In the genomic region with DNA sequence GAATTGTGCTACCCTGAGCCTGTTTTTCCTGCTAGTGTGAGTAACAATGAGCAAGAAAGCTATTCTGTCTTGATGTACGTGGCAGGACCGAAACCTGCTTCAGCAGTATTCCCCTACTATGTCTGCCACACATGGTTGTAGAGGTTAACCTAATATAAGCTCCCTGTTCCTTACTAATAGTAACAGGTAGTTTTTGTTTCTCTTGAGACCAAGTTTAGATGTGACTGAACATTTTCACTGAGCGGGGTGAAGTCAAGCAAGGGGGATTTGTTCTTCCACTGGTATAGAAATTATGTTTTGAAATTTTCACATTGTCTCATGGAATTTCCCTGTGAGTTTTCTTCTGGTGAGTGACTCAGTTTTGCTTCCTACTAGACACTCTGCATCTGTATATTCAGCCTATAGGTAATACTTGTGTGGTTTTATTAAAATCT, we compare ENCODE assay signal across 12 cellular contexts. TPM values are rescaled to one million over a fixed set of nuclear protein-coding genes. Genes with fewer than 3 reads are reported as not detected.
DNase-seq lines count a peak whose midpoint lies in the region; ATAC-seq, FAIRE-seq and TF ChIP-seq lines count a peak whose summit lies in the region.
"Had no signal": no experiment of that assay in that cellular context is flagged by ENCODE, and none has a peak within 500 bp of the region (broad histone marks: within the 10 kb centered on the region; RNA-seq: fewer than 3 reads in every experiment).

No MANE protein-coding gene starts in this region.

- no peaks in the 10 kb centered on the region for H3K36me3 ChIP-seq in GM12878 (ENCODE audit: control insufficient read depth in 2 of 2, insufficient read depth in 2 of 2, low read length in 1 of 2)
- peaks cover 0 to 84% (median 17%) of the 10 kb centered on the region in 6 donors for H3K36me3 ChIP-seq in spleen

- ATAC-seq in HG03039 (IDR thresholded peaks at IDR 0.05; ENCODE audit: unreplicated experiment) (peak; percentile 94), GM12878 (peak; percentile 97)

- H3K27ac ChIP-seq in GM12878 (ENCODE audit: control insufficient read depth, insufficient read depth), result peak overlapping the region; percentile 41
- H3K27ac ChIP-seq in spleen, result no peak overlapping the region
- H3K27ac ChIP-seq: HL-60 had no signal

- peak; percentile 29 for DNase-seq in activated CD4-positive, alpha-beta memory T cell treated with anti-CD3 and anti-CD28 coated beads for 36 hours
- DNase-seq in activated CD4-positive, alpha-beta memory T cell treated with anti-CD3 and anti-CD28 coated beads, Interleukin-2, amount 10 ng/mL, durations not matched to agents 7 days and 5 days, result no peak
- DNase-seq in GM20000 (ENCODE audit: low spot score), result peak; percentile 53
- peak; percentile 64 for DNase-seq in GM12878 (ENCODE audit: low read depth, low spot score)
- no peak for DNase-seq in anterior cingulate cortex (lab: John Stamatoyannopoulos, UW)
- DNase-seq in NCI-H2171 (lab: John Stamatoyannopoulos, UW), result no peak
- no peak for DNase-seq in spleen
- DNase-seq: esophagus squamous epithelium, kidney glomerular epithelial cell, NCI-H1417 had no signal

- POLR2A ChIA-PET in activated CD4-positive, alpha-beta memory T cell treated with anti-CD3 and anti-CD28 coated beads for 36 hours (lab: Charles Lee), result interaction anchor here (0.7 kb wide), 1 partner anchor 9 kb away, joined by 3 read pairs; no protein-coding TSS in a partner anchor
- POLR2A ChIA-PET in activated CD4-positive, alpha-beta memory T cell treated with anti-CD3 and anti-CD28 coated beads, Interleukin-2, amount 10 ng/mL, durations not matched to agents 7 days and 5 days (lab: Charles Lee), result no interaction called here
- POLR2A ChIA-PET in GM12878 (lab: Charles Lee), result interaction anchor here (0.6 to 0.9 kb wide), 3 partner anchors 11 to 164 kb away, joined by 3 read pairs; no protein-coding TSS in a partner anchor

- TF ChIP-seq CTCF in GM20000 (IDR thresholded peaks at IDR 0.05; ENCODE audit: extremely low read depth, missing control alignments) (no peak), GM12878 (IDR thresholded peaks at IDR 0.05 in 2 of 3, conservative IDR thresholded peaks at IDR 0.05 in 1 of 3; ENCODE audit: control insufficient read depth in 2 of 3, extremely low read depth in 1 of 3, insufficient read depth in 1 of 3, low read depth in 3 of 3, low read length in 3 of 3) (no peak), spleen (IDR thresholded peaks at IDR 0.05 in 8 of 11, conservative IDR thresholded peaks at IDR 0.05 in 3 of 11) (no peak)

- no peak for TF ChIP-seq POLR2A in GM12878 (IDR thresholded peaks at IDR 0.05; ENCODE audit: low read depth, low read length)
- no peak for TF ChIP-seq POLR2A in spleen (IDR thresholded peaks at IDR 0.05)

- H4K20me1 ChIP-seq in GM12878 (ENCODE audit: control insufficient read depth, insufficient read depth), result no peaks in the 10 kb centered on the region

- peak in 1 of 2 experiments; percentile 39; a peak in 2 of 4 replicates for TF ChIP-seq EP300 in GM12878 (IDR thresholded peaks at IDR 0.05; ENCODE audit: borderline replicate concordance in 1 of 2, control insufficient read depth in 1 of 2, low read depth in 2 of 2, low read length in 2 of 2)

- no TSS peak for BruUV-seq in GM12878 (replicated peaks; lab: Mats Ljungman, UMichigan)

- SMC1A ChIA-PET in GM12878 (lab: Charles Lee; ENCODE audit: uncharacterized antibody, unreplicated experiment), result interaction anchor here (0.9 to 2.1 kb wide), 11 partner anchors 9 to 164 kb away, joined by 3 to 7 read pairs (median 4); a partner anchor contains a TSS

- H3K4me3 Mint-ChIP-seq in activated CD4-positive, alpha-beta memory T cell treated with anti-CD3 and anti-CD28 coated beads for 36 hours, result no peak overlapping the region
- no peak overlapping the region for H3K4me3 Mint-ChIP-seq in activated CD4-positive, alpha-beta memory T cell treated with anti-CD3 and anti-CD28 coated beads, Interleukin-2, amount 10 ng/mL, durations not matched to agents 7 days and 5 days

- H3K4me1 ChIP-seq in GM12878 (ENCODE audit: control insufficient read depth, insufficient read depth, low read length), result peaks cover 2% of the 10 kb centered on the region
- H3K4me1 ChIP-seq in spleen, result no peaks in the 10 kb centered on the region
- H3K4me1 ChIP-seq: esophagus squamous epithelium had no signal

- H3K9me3 ChIP-seq in GM12878 (replicated peaks; ENCODE audit: control insufficient read depth, insufficient read depth, low read length), result no peaks in the 10 kb centered on the region
- H3K9me3 ChIP-seq in spleen, result no peaks in the 10 kb centered on the region
- H3K9me3 ChIP-seq: esophagus squamous epithelium had no signal

- no peak for TF ChIP-seq RAD21 in GM12878 (IDR thresholded peaks at IDR 0.05; ENCODE audit: insufficient read depth, low read depth, low read length)

- H3K79me2 ChIP-seq in GM12878 (ENCODE audit: control insufficient read depth, insufficient read depth, low read length), result no peaks in the 10 kb centered on the region

- H3K27me3 ChIP-seq in GM12878 (replicated peaks in 1 of 2; ENCODE audit: control insufficient read depth in 2 of 2, insufficient read depth in 2 of 2, low read length in 1 of 2) (no peaks in the 10 kb centered on the region), spleen (replicated peaks in 1 of 7) (no peaks in the 10 kb centered on the region)
- H3K27me3 ChIP-seq: esophagus squamous epithelium had no signal

- H2AFZ ChIP-seq in GM12878 (ENCODE audit: control insufficient read depth, low read depth, low read length), result no peak overlapping the region

- 0% methylated on average over 3 of the region's 3 CpGs for WGBS in GM12878 (ENCODE audit: insufficient coverage, insufficient replicate concordance, low lambda C conversion rate, missing lambda C conversion rate)
- WGBS in spleen, 5 donors, result 51 to 85% (median 78%) methylated on average over 3 of the region's 3 CpGs

- H3K9ac ChIP-seq in GM12878 (ENCODE audit: control insufficient read depth, insufficient read depth, low read length), result no peak overlapping the region

- in situ Hi-C loops in GM12878 (cut with MboI), result no loop called here

- peak; percentile 87 for FAIRE-seq in GM12878 (lab: Jason Lieb, UNC)

- H3K27ac Mint-ChIP-seq in activated CD4-positive, alpha-beta memory T cell treated with anti-CD3 and anti-CD28 coated beads for 36 hours, result no peak overlapping the region
- H3K27ac Mint-ChIP-seq in activated CD4-positive, alpha-beta memory T cell treated with anti-CD3 and anti-CD28 coated beads, Interleukin-2, amount 10 ng/mL, durations not matched to agents 7 days and 5 days, result no peak overlapping the region

- 0 out of 2 replicates have a peak overlapping the region, but pooled peaks have one; percentile 51 for H3K4me2 ChIP-seq in GM12878 (ENCODE audit: control insufficient read depth, insufficient read depth)

- CTCF ChIA-PET in activated CD4-positive, alpha-beta memory T cell treated with anti-CD3 and anti-CD28 coated beads for 36 hours (lab: Charles Lee), result interaction anchor here (1.8 kb wide), 1 partner anchor 153 kb away, joined by 3 read pairs; no protein-coding TSS in a partner anchor
- CTCF ChIA-PET in activated CD4-positive, alpha-beta memory T cell treated with anti-CD3 and anti-CD28 coated beads, Interleukin-2, amount 10 ng/mL, durations not matched to agents 7 days and 5 days (lab: Charles Lee), result no interaction called here
- CTCF ChIA-PET in GM12878 (lab: Yijun Ruan, JAX), result interaction anchor here (0.6 to 1.2 kb wide), 3 partner anchors 10 to 153 kb away, joined by 3 to 4 read pairs (median 3); no protein-coding TSS in a partner anchor

- peaks cover 14% of the 10 kb centered on the region for H3K36me3 Mint-ChIP-seq in activated CD4-positive, alpha-beta memory T cell treated with anti-CD3 and anti-CD28 coated beads for 36 hours
- peaks cover 20% of the 10 kb centered on the region for H3K36me3 Mint-ChIP-seq in activated CD4-positive, alpha-beta memory T cell treated with anti-CD3 and anti-CD28 coated beads, Interleukin-2, amount 10 ng/mL, durations not matched to agents 7 days and 5 days (ENCODE audit: low read depth)

- no peaks in the 10 kb centered on the region for H3K27me3 Mint-ChIP-seq in activated CD4-positive, alpha-beta memory T cell treated with anti-CD3 and anti-CD28 coated beads for 36 hours
- no peaks in the 10 kb centered on the region for H3K27me3 Mint-ChIP-seq in activated CD4-positive, alpha-beta memory T cell treated with anti-CD3 and anti-CD28 coated beads, Interleukin-2, amount 10 ng/mL, durations not matched to agents 7 days and 5 days

- RAD21 ChIA-PET in GM12878 (lab: Charles Lee; ENCODE audit: unreplicated experiment), result interaction anchor here (0.9 to 1.4 kb wide), 7 partner anchors 24 to 165 kb away, joined by 3 to 13 read pairs (median 3); no protein-coding TSS in a partner anchor

- intact Hi-C loops in activated CD4-positive, alpha-beta memory T cell treated with anti-CD3 and anti-CD28 coated beads for 36 hours (cut with micrococcal nuclease), result loop anchor here (1.0 kb wide), 1 partner anchor 39 kb away; no protein-coding TSS in a partner anchor
- intact Hi-C loops in GM12878 (cut with micrococcal nuclease; ENCODE audit: unreplicated experiment), result loop anchor here (10.0 kb wide), 1 partner anchor 110 kb away; no protein-coding TSS in a partner anchor
- intact Hi-C loops in spleen (cut with DNase I; ENCODE audit: low total_unique reads), result no loop called here

- peaks cover 10% of the 10 kb centered on the region for H3K4me1 Mint-ChIP-seq in activated CD4-positive, alpha-beta memory T cell treated with anti-CD3 and anti-CD28 coated beads for 36 hours (ENCODE audit: low read depth)
- H3K4me1 Mint-ChIP-seq in activated CD4-positive, alpha-beta memory T cell treated with anti-CD3 and anti-CD28 coated beads, Interleukin-2, amount 10 ng/mL, durations not matched to agents 7 days and 5 days, result peaks cover 1% of the 10 kb centered on the region

- H3K9me3 Mint-ChIP-seq in activated CD4-positive, alpha-beta memory T cell treated with anti-CD3 and anti-CD28 coated beads for 36 hours, result no peaks in the 10 kb centered on the region
- H3K9me3 Mint-ChIP-seq in activated CD4-positive, alpha-beta memory T cell treated with anti-CD3 and anti-CD28 coated beads, Interleukin-2, amount 10 ng/mL, durations not matched to agents 7 days and 5 days, result no peaks in the 10 kb centered on the region

- H3K4me3 ChIP-seq in GM12878 (no peak overlapping the region), spleen (no peak overlapping the region)
- H3K4me3 ChIP-seq: esophagus squamous epithelium had no signal

RNA-seq across cellular contexts. Expression of a gene that starts 37.3 kb away (rescaled TPM):
- total RNA-seq in activated CD4-positive, alpha-beta memory T cell treated with anti-CD3 and anti-CD28 coated beads for 36 hours, result 1 to 10 TPM; 4.9 to 5.3 TPM
- total RNA-seq in activated CD4-positive, alpha-beta memory T cell treated with anti-CD3 and anti-CD28 coated beads, Interleukin-2, amount 10 ng/mL, durations not matched to agents 7 days and 5 days, result 1 to 10 TPM; 7.1 to 7.5 TPM
- 67.2 and 87.1 TPM in 2 replicates for total RNA-seq in GM12878 (2013; cell fraction: nucleolus; rRNA removed)
- total RNA-seq in GM12878 (2014; rRNA removed), result 18.8 and 19.0 TPM in 2 replicates
- total RNA-seq in GM12878 (2014; rRNA removed; fragmentation: Illumina TruSeq; extraction: Trizol), result 11.7 and 16.9 TPM in 2 replicates
- 8.2 and 11.9 TPM in 2 replicates for total RNA-seq in GM12878 (2021)
- 22.7 TPM for polyA plus RNA-seq in GM12878 (2011; ENCODE audit: low read depth)
- polyA plus RNA-seq in GM12878 (2011; rRNA removed), result 30.0 and 30.8 TPM in 2 replicates
- polyA plus RNA-seq in GM12878 (2011; cell fraction: cytosol; rRNA removed), result 16.4 and 18.5 TPM in 2 replicates
- 61.5 and 89.0 TPM in 2 replicates for polyA plus RNA-seq in GM12878 (2011; cell fraction: nucleus; rRNA removed)
- 15.5 and 16.8 TPM in 2 replicates for polyA plus RNA-seq in GM12878 (2012)
- 14.6 and 20.2 TPM in 2 replicates for polyA plus RNA-seq in GM12878 (2014; fragmentation: Illumina TruSeq; extraction: Trizol)
- polyA plus RNA-seq in GM12878 (2014; fragmentation: Nextera tagmentation; extraction: Ambion mirVana), result 10 to 100 TPM in 1 of 2 experiments, 1 to 10 TPM in 1; 9.2 to 12.4 TPM
- polyA plus RNA-seq in GM12878 (2014; rRNA removed), result 11.9 and 16.7 TPM in 2 replicates
- 1 to 10 TPM; 8.8 to 9.0 TPM for polyA plus RNA-seq in GM12878 (2016; fragmentation: Nextera tagmentation; extraction: Ambion mirVana)
- polyA minus RNA-seq in GM12878 (2011; rRNA and poly(A)+ RNA removed), result 17.4 and 17.7 TPM in 2 replicates
- polyA minus RNA-seq in GM12878 (2011; cell fraction: cytosol; rRNA and poly(A)+ RNA removed), result 2.0 and 5.1 TPM in 2 replicates
- polyA minus RNA-seq in GM12878 (2011; cell fraction: nucleus; rRNA and poly(A)+ RNA removed), result 26.6 and 28.5 TPM in 2 replicates
- 10 to 100 TPM; 16.8 to 26.7 (median 17.8) TPM for total RNA-seq in spleen
- polyA plus RNA-seq in spleen, result 10 to 100 TPM; 16.0 to 30.7 (median 20.3) TPM

Comparison
In these comparisons a context has a peak if more than half of its experiments do, and no peak if none do; other contexts are left out.
1. DNase-seq: peak in activated CD4-positive, alpha-beta memory T cell treated with anti-CD3 and anti-CD28 coated beads for 36 hours (single experiment), GM20000 (single experiment) and GM12878 (single experiment); none in activated CD4-positive, alpha-beta memory T cell treated with anti-CD3 and anti-CD28 coated beads, Interleukin-2, amount 10 ng/mL, durations not matched to agents 7 days and 5 days (single experiment), anterior cingulate cortex (0 of 58), NCI-H2171 (single experiment) and spleen (single experiment).